In genomic region chr5:442335-443238, GRCh38 we compare ENCODE assay signal across 1 cellular context.
A peak's percentile ranks its signal among the peaks of the same experiment; 100 is the strongest.
TF ChIP-seq lines count a peak whose summit lies in the region.

TSS of gene EXOC3 (plus strand) at chr5:443176. CDS start at chr5:446206, 3,030 bp downstream.

TF ChIP-seq in WTC11, 78 proteins besides CTCF, POLR2A, EP300 and RAD21 (continued from another document):
- TF ChIP-seq HMGXB4 (CRISPR knock-in tag; IDR thresholded peaks at IDR 0.05): no peak; the same call in 1 of the 2 replicates
- TF ChIP-seq ZNF219 (CRISPR knock-in tag; IDR thresholded peaks at IDR 0.05; ENCODE audit: borderline replicate concordance): no peak; the same call in 1 of the 2 replicates
- TF ChIP-seq ZNF263 (CRISPR knock-in tag; IDR thresholded peaks at IDR 0.05; ENCODE audit: low read depth): no peak
- no peak for TF ChIP-seq NFATC4 (CRISPR knock-in tag; IDR thresholded peaks at IDR 0.05)
- TF ChIP-seq ZNF281 (CRISPR knock-in tag; IDR thresholded peaks at IDR 0.05): 0 out of 2 replicates have a peak, but pooled peaks have one; percentile 16
- TF ChIP-seq MAX (CRISPR knock-in tag; IDR thresholded peaks at IDR 0.05): peak; percentile 80
- no peak for TF ChIP-seq GABPB1 (CRISPR knock-in tag; IDR thresholded peaks at IDR 0.05)
- TF ChIP-seq ATF6 (CRISPR knock-in tag; IDR thresholded peaks at IDR 0.05): no peak
- TF ChIP-seq ZNF671 (CRISPR knock-in tag; IDR thresholded peaks at IDR 0.05): no peak
- TF ChIP-seq MLX (CRISPR knock-in tag; IDR thresholded peaks at IDR 0.05): no peak
- peak; percentile 76; the same call in 1 of the 2 replicates for TF ChIP-seq ETV6 (CRISPR knock-in tag; IDR thresholded peaks at IDR 0.05)
- TF ChIP-seq AFF4 (CRISPR knock-in tag; IDR thresholded peaks at IDR 0.05; ENCODE audit: borderline replicate concordance): peak; percentile 88; the same call in 1 of the 2 replicates
- TF ChIP-seq SOX15 (CRISPR knock-in tag; IDR thresholded peaks at IDR 0.05): no peak
- no peak for TF ChIP-seq GRHL2 (CRISPR knock-in tag; IDR thresholded peaks at IDR 0.05; ENCODE audit: insufficient replicate concordance, severe bottlenecking)
- TF ChIP-seq ELF4 (CRISPR knock-in tag; IDR thresholded peaks at IDR 0.05; ENCODE audit: low read depth): no peak
- TF ChIP-seq HMGA2 (CRISPR knock-in tag; IDR thresholded peaks at IDR 0.05): no peak
- TF ChIP-seq JUN (CRISPR knock-in tag; IDR thresholded peaks at IDR 0.05): peak; percentile 25; the same call in 1 of the 2 replicates
- TF ChIP-seq NR3C1 (CRISPR knock-in tag; conservative IDR thresholded peaks at IDR 0.05; ENCODE audit: low read depth): no peak
- peak; percentile 87 for TF ChIP-seq FOXK1 (CRISPR knock-in tag; IDR thresholded peaks at IDR 0.05)
- peak; percentile 54 for TF ChIP-seq USF2 (CRISPR knock-in tag; IDR thresholded peaks at IDR 0.05)
- no peak for TF ChIP-seq OVOL2 (CRISPR knock-in tag; IDR thresholded peaks at IDR 0.05; ENCODE audit: borderline replicate concordance)
- TF ChIP-seq IRF2 (CRISPR knock-in tag; IDR thresholded peaks at IDR 0.05; ENCODE audit: borderline replicate concordance, low read depth): no peak
- peak; percentile 36; the same call in 1 of the 2 replicates for TF ChIP-seq CREM (CRISPR knock-in tag; IDR thresholded peaks at IDR 0.05)
- no peak for TF ChIP-seq PRRX2 (CRISPR knock-in tag; IDR thresholded peaks at IDR 0.05)
- no peak for TF ChIP-seq ATF3 (CRISPR knock-in tag; conservative IDR thresholded peaks at IDR 0.05)
- TF ChIP-seq SMAD3 (CRISPR knock-in tag; IDR thresholded peaks at IDR 0.05; ENCODE audit: borderline replicate concordance): peak; percentile 63; the same call in 1 of the 2 replicates
- no peak; the same call in 1 of the 2 replicates for TF ChIP-seq TP53 (CRISPR knock-in tag; IDR thresholded peaks at IDR 0.05)
- TF ChIP-seq CBFB (CRISPR knock-in tag; IDR thresholded peaks at IDR 0.05; ENCODE audit: low read depth): no peak
- no peak for TF ChIP-seq STAT6 (CRISPR knock-in tag; conservative IDR thresholded peaks at IDR 0.05; ENCODE audit: low read depth)
- TF ChIP-seq ZSCAN18 (CRISPR knock-in tag; IDR thresholded peaks at IDR 0.05): no peak
